In genomic region chr7:5450549-5451327, GRCh38 we compare ENCODE assay signal across 8 cellular contexts. TPM values are rescaled to one million over a fixed set of nuclear protein-coding genes. Genes with fewer than 3 reads are reported as not detected.
DNase-seq lines count a peak whose midpoint lies in the region; ATAC-seq and TF ChIP-seq lines count a peak whose summit lies in the region.

No MANE protein-coding gene starts in this region.

- no peak overlapping the region for H3K27ac ChIP-seq in neuronal stem cell (replicated peaks; ENCODE audit: low read length)

- H3K27me3 ChIP-seq in neuronal stem cell (ENCODE audit: control insufficient read depth in 3 of 3, insufficient read depth in 3 of 3, low read depth in 1 of 3, low read length in 3 of 3) = no peaks in the 10 kb centered on the region

- no peak overlapping the region for H2BK5ac ChIP-seq in neuronal stem cell (ENCODE audit: low read length)

- H2AFZ ChIP-seq in neuronal stem cell (ENCODE audit: low read length) = peak overlapping the region; percentile 66

- H2AK5ac ChIP-seq in neuronal stem cell (ENCODE audit: low read depth, low read length) = peak overlapping the region; percentile 79

- H4K91ac ChIP-seq in neuronal stem cell (ENCODE audit: low read depth, low read length, poor library complexity) = no peak overlapping the region

- WGBS in neuronal stem cell (ENCODE audit: extremely low coverage in 2 of 2, insufficient read length in 2 of 2, insufficient replicate concordance in 1 of 2), 2 donors = no CpG with 5 or more reads among the region's 19 CpGs

- H3K4me2 ChIP-seq in neuronal stem cell (ENCODE audit: insufficient read depth, low read length, poor library complexity, severe bottlenecking) = no peak overlapping the region

- peak overlapping the region; percentile 88 for H2BK15ac ChIP-seq in neuronal stem cell (ENCODE audit: low read length)

- intact Hi-C loops in posterior vena cava (cut with DNase I) = loop anchor here in 1 of 2 donors (5.0 kb wide), 1 partner anchor 213 kb away; no protein-coding TSS in a partner anchor

- no peaks in the 10 kb centered on the region for H3K9me3 ChIP-seq in neuronal stem cell (replicated peaks in 1 of 2; ENCODE audit: control insufficient read depth in 2 of 2, insufficient read depth in 1 of 2, low read depth in 1 of 2, low read length in 2 of 2)

- H3K79me1 ChIP-seq in neuronal stem cell (ENCODE audit: low read depth, low read length) = no peaks in the 10 kb centered on the region

- H3K4me1 ChIP-seq in neuronal stem cell (ENCODE audit: control insufficient read depth in 2 of 2, insufficient read depth in 1 of 2, low read depth in 1 of 2, low read length in 2 of 2) = peaks cover 25 to 36% of the 10 kb centered on the region in 2 donors

- peak overlapping the region; percentile 89 for H2BK12ac ChIP-seq in neuronal stem cell (ENCODE audit: low read length)

- peak; percentile 45 for TF ChIP-seq CTCF in fibroblast of pulmonary artery (IDR thresholded peaks at IDR 0.05; ENCODE audit: low read length, missing control alignments)

- no peak overlapping the region for H2BK120ac ChIP-seq in neuronal stem cell (ENCODE audit: low read depth, low read length)

- H3K4me3 ChIP-seq in fibroblast of pulmonary artery (replicated peaks; ENCODE audit: low read depth, low read length) (no peak overlapping the region), neuronal stem cell (ENCODE audit: low read length in 2 of 2) (no peak overlapping the region)

- DNase-seq in GDM1 (lab: John Stamatoyannopoulos, UW) (peak; percentile 27), NCI-H1092 treated with DMSO at 0.1 percent for 48 hours (lab: John Stamatoyannopoulos, UW) (peak; percentile 31), activated T-cell treated with anti-CD3 and anti-CD28 coated beads for 4 hours (peak; percentile 26), fibroblast of pulmonary artery (ENCODE audit: low read depth) (peak; percentile 41), neuronal stem cell (ENCODE audit: low spot score) (peak; percentile 67), posterior vena cava (ENCODE audit: low spot score) (no peak)

- ATAC-seq in HG03469 (IDR thresholded peaks at IDR 0.05; ENCODE audit: unreplicated experiment) (no peak), HG03565 (IDR thresholded peaks at IDR 0.05; ENCODE audit: unreplicated experiment) (no peak)

- H3K18ac ChIP-seq in neuronal stem cell (ENCODE audit: low read length) = peak overlapping the region; percentile 90

- H3K9ac ChIP-seq in neuronal stem cell (ENCODE audit: low read depth, low read length, poor library complexity) = no peak overlapping the region

- H3K23ac ChIP-seq in neuronal stem cell (ENCODE audit: low read depth, low read length, poor library complexity) = no peak overlapping the region

- H4K8ac ChIP-seq in neuronal stem cell (ENCODE audit: low read depth, low read length) = no peak overlapping the region

- no peak overlapping the region for H3K14ac ChIP-seq in neuronal stem cell (ENCODE audit: low read length)

- H3K36me3 ChIP-seq in neuronal stem cell (replicated peaks in 1 of 2; ENCODE audit: control insufficient read depth in 2 of 2, insufficient read depth in 2 of 2, low read length in 2 of 2) = no peaks in the 10 kb centered on the region

- H3K4ac ChIP-seq in neuronal stem cell (ENCODE audit: low read length) = no peak overlapping the region

RNA-seq across cellular contexts. Expression of gene TNRC18, which starts 27.1 kb away (rescaled TPM):
- 33.6 TPM for polyA plus RNA-seq in neuronal stem cell (2013, experiment 1 of 2)
- 37.1 TPM for polyA plus RNA-seq in neuronal stem cell (2013, experiment 2 of 2)
- 100 to 1,000 TPM in 1 of 2 donors, 10 to 100 TPM in 1; 93.0 to 103 TPM for total RNA-seq in posterior vena cava
